Comparison of ENCODE assay signal across 30 cellular contexts in the genomic region with DNA sequence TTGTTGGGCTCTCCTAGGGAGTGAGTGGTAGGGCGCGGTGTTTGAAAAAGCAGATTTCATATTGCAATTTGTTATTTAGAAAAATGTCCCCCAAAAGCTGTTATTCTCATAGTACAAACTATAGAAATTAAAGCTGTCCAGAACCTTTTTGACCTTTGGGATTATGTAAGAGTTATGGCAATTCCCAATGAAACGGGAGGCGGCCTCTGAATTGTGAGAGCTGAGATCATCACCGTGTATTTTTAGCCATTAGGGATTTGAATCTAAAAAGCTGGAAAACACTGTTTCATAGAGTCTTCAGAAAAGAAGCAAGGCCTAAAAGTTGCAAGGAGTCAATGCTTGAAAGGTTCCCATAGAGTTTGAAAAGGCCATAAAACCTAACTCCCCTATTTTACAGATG.
"Had no signal": no experiment of that assay in that cellular context is flagged by ENCODE, and none has a peak within 500 bp of the region (broad histone marks: within the 10 kb centered on the region; RNA-seq: fewer than 3 reads in every experiment).

No MANE protein-coding gene starts in this region.

- ATAC-seq: foreskin keratinocyte, pancreas, SK-N-SH treated with all-trans-retinoic acid at 6 μM for 48 hours, T-helper 17 cell had no signal

- H3K36me3 ChIP-seq: esophagus squamous epithelium, pancreas, prostate gland, spleen, thoracic aorta, uterus had no signal

- H3K36me3 Mint-ChIP-seq: activated CD4-positive, alpha-beta memory T cell treated with anti-CD3 and anti-CD28 coated beads for 36 hours; activated naive CD8-positive, alpha-beta T cell treated with anti-CD3 and anti-CD28 coated beads, Interleukin-2, amount 10 ng/mL, durations not matched to agents 7 days and 5 days had no signal

- DNase-seq: activated CD4-positive, alpha-beta memory T cell treated with anti-CD3 and anti-CD28 coated beads for 36 hours; activated CD4-positive, alpha-beta T cell treated with anti-CD3 and anti-CD28 coated beads, Interleukin-2, amount 10 ng/mL, durations not matched to agents 24 days and 14 days; activated CD4-positive, CD25-positive, alpha-beta regulatory T cell treated with anti-CD3 and anti-CD28 coated beads, Interleukin-2, amount 50 U/mL, for 72 hours; activated CD8-positive, alpha-beta memory T cell treated with anti-CD3 and anti-CD28 coated beads, Interleukin-2, amount 50 U/mL, for 4 hours; activated effector memory CD4-positive, alpha-beta T cell treated with anti-CD3 and anti-CD28 coated beads, Interleukin-2, amount 50 U/mL, for 16 hours; activated naive CD4-positive, alpha-beta T cell treated with anti-CD3 and anti-CD28 coated beads for 36 hours; activated naive CD8-positive, alpha-beta T cell treated with anti-CD3 and anti-CD28 coated beads, Interleukin-2, amount 10 ng/mL, durations not matched to agents 7 days and 5 days; activated T-cell treated with anti-CD3 and anti-CD28 coated beads, Interleukin-2, amount 50 U/mL, for 1 hour; esophagus squamous epithelium; foreskin keratinocyte; islet precursor cell; mammary epithelial cell; nucleus accumbens; pancreas; retina; spleen; stimulated activated naive CD4-positive, alpha-beta T cell treated with Interleukin-2 at 50 U/mL for 16 hours; T-helper 17 cell; T1000; trophoblast cell; uterus had no signal

- H3K4me2 ChIP-seq: hepatocyte had no signal

- H3K27me3 ChIP-seq: esophagus squamous epithelium, foreskin keratinocyte, hepatocyte, pancreas, spleen, uterus had no signal

- H3K27ac Mint-ChIP-seq: activated CD4-positive, alpha-beta memory T cell treated with anti-CD3 and anti-CD28 coated beads for 36 hours; activated CD4-positive, alpha-beta T cell treated with anti-CD3 and anti-CD28 coated beads, Interleukin-2, amount 10 ng/mL, durations not matched to agents 24 days and 14 days; activated naive CD4-positive, alpha-beta T cell treated with anti-CD3 and anti-CD28 coated beads for 36 hours; activated naive CD8-positive, alpha-beta T cell treated with anti-CD3 and anti-CD28 coated beads, Interleukin-2, amount 10 ng/mL, durations not matched to agents 7 days and 5 days; activated T-helper 1 cell treated with anti-CD3 and anti-CD28 coated beads, Interleukin-12 subunit alpha, Interleukin-12 subunit beta, Interleukin-2, Interleukin-4 antibody, amounts not matched to agents 30 ng/mL and 10 ng/mL and 1 ng/mL, durations not matched to agents 14 hours and 24 hours and 36 hours; dendritic cell treated with granulocyte-macrophage colony-stimulating factor and Interleukin-4, amounts not matched to agents 40 ng/mL and 50 ng/mL, for 4 days; T-helper 17 cell had no signal

- H3K79me2 ChIP-seq: hepatocyte had no signal

- H3K9me3 Mint-ChIP-seq: activated CD4-positive, alpha-beta memory T cell treated with anti-CD3 and anti-CD28 coated beads for 36 hours; activated CD4-positive, alpha-beta T cell treated with anti-CD3 and anti-CD28 coated beads, Interleukin-2, amount 10 ng/mL, durations not matched to agents 24 days and 14 days; activated naive CD4-positive, alpha-beta T cell treated with anti-CD3 and anti-CD28 coated beads for 36 hours; activated T-helper 1 cell treated with anti-CD3 and anti-CD28 coated beads, Interleukin-12 subunit alpha, Interleukin-12 subunit beta, Interleukin-2, Interleukin-4 antibody, amounts not matched to agents 30 ng/mL and 10 ng/mL and 1 ng/mL, durations not matched to agents 14 hours and 24 hours and 36 hours; central memory CD8-positive, alpha-beta T cell had no signal

- H3K4me3 ChIP-seq: esophagus squamous epithelium, hepatocyte, pancreas, prostate gland, spleen, thoracic aorta, uterus had no signal

- H3K9me3 ChIP-seq: esophagus squamous epithelium, pancreas, prostate gland, spleen, thoracic aorta, uterus had no signal

- H3K27ac ChIP-seq: epithelial cell of prostate, esophagus squamous epithelium, foreskin keratinocyte, hepatocyte, pancreas, prostate gland, spleen, uterus had no signal

- H3K27me3 Mint-ChIP-seq: activated CD4-positive, alpha-beta memory T cell treated with anti-CD3 and anti-CD28 coated beads for 36 hours; activated CD4-positive, alpha-beta T cell treated with anti-CD3 and anti-CD28 coated beads, Interleukin-2, amount 10 ng/mL, durations not matched to agents 24 days and 14 days; activated naive CD8-positive, alpha-beta T cell treated with anti-CD3 and anti-CD28 coated beads, Interleukin-2, amount 10 ng/mL, durations not matched to agents 7 days and 5 days; central memory CD8-positive, alpha-beta T cell; dendritic cell treated with granulocyte-macrophage colony-stimulating factor and Interleukin-4, amounts not matched to agents 40 ng/mL and 50 ng/mL, for 4 days had no signal

- H3K4me1 ChIP-seq: esophagus squamous epithelium, foreskin keratinocyte, pancreas, prostate gland, spleen, uterus had no signal

- H3K4me1 Mint-ChIP-seq: activated CD4-positive, alpha-beta T cell treated with anti-CD3 and anti-CD28 coated beads, Interleukin-2, amount 10 ng/mL, durations not matched to agents 24 days and 14 days; activated naive CD8-positive, alpha-beta T cell treated with anti-CD3 and anti-CD28 coated beads, Interleukin-2, amount 10 ng/mL, durations not matched to agents 7 days and 5 days; central memory CD8-positive, alpha-beta T cell; neural crest cell had no signal

- H2AFZ ChIP-seq: hepatocyte had no signal

- H3K4me3 Mint-ChIP-seq: activated CD4-positive, alpha-beta memory T cell treated with anti-CD3 and anti-CD28 coated beads for 36 hours; activated CD4-positive, alpha-beta T cell treated with anti-CD3 and anti-CD28 coated beads, Interleukin-2, amount 10 ng/mL, durations not matched to agents 24 days and 14 days; activated naive CD4-positive, alpha-beta T cell treated with anti-CD3 and anti-CD28 coated beads for 36 hours; activated naive CD8-positive, alpha-beta T cell treated with anti-CD3 and anti-CD28 coated beads, Interleukin-2, amount 10 ng/mL, durations not matched to agents 7 days and 5 days; activated T-helper 1 cell treated with anti-CD3 and anti-CD28 coated beads, Interleukin-12 subunit alpha, Interleukin-12 subunit beta, Interleukin-2, Interleukin-4 antibody, amounts not matched to agents 30 ng/mL and 10 ng/mL and 1 ng/mL, durations not matched to agents 14 hours and 24 hours and 36 hours; central memory CD8-positive, alpha-beta T cell; dendritic cell treated with granulocyte-macrophage colony-stimulating factor and Interleukin-4, amounts not matched to agents 40 ng/mL and 50 ng/mL, for 4 days; neural crest cell; T-helper 17 cell had no signal
